8 cellular contexts compared by ENCODE assay signal in the genomic region with DNA sequence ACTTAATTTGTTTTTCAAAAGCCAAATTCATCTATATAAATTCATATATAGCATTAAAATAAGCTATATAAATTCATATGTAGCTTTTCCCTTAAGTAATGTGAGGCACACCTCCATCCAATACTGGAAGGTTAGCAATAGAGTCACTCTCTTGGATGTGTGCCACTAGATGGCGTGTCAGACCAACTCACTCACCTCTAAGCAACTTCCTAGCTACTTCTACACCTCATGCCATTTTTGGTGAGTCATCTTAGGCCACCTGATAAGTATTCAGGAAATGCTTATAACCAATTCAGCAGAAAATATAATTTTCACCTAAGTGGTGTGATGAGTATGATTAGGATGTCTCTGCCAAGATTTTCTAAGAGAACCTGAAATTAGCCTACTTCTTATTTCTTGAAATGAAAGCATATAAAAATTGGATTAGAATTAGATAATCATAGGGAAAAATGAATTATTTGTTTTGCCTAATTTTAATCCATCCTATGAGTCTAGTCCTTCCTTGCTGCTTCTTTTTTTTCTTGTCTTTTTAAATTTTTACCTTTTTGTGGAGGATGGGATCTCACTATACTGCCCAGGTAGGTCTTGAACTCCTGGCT. TPM values are rescaled to one million over a fixed set of nuclear protein-coding genes. Genes with fewer than 3 reads are reported as not detected.
DNase-seq lines count a peak whose midpoint lies in the region; ATAC-seq and TF ChIP-seq lines count a peak whose summit lies in the region.

No MANE protein-coding gene starts in this region.

- peak; percentile 81 for TF ChIP-seq CTCF in GM12864 (IDR thresholded peaks at IDR 0.05; ENCODE audit: low read depth, low read length, missing control alignments)
- peak; percentile 69 for TF ChIP-seq CTCF in NB4 (IDR thresholded peaks at IDR 0.05; ENCODE audit: low read depth, low read length)
- peak; percentile 59 for TF ChIP-seq CTCF in psoas muscle (IDR thresholded peaks at IDR 0.05)

- H3K4me3 ChIP-seq in GM12864 (ENCODE audit: low read depth, low read length), result no peak overlapping the region
- no peak overlapping the region for H3K4me3 ChIP-seq in NB4 (ENCODE audit: low read depth, low read length)
- H3K4me3 ChIP-seq in psoas muscle, result no peak overlapping the region

- ATAC-seq in HG02588 (IDR thresholded peaks at IDR 0.05; ENCODE audit: unreplicated experiment), result peak; percentile 86
- peak; percentile 89 to 94 (median 91) for ATAC-seq in psoas muscle

- TF ChIP-seq POLR2A in NB4 (IDR thresholded peaks at IDR 0.05; ENCODE audit: extremely low read depth, insufficient read length), result no peak

- peaks cover 6% of the 10 kb centered on the region for H3K9me3 ChIP-seq in psoas muscle

- intact Hi-C loops in psoas muscle (cut with DNase I), result loop anchor here in 1 of 2 donors (2.0 kb wide), 1 partner anchor 148 kb away; no protein-coding TSS in a partner anchor

- no peaks in the 10 kb centered on the region for H3K36me3 ChIP-seq in psoas muscle (ENCODE audit: insufficient read depth in 1 of 2, low read depth in 1 of 2)

- 0 to 11% (median 5%) methylated on average over 1 of the region's 1 CpG for WGBS in psoas muscle, 3 donors

- no peak overlapping the region for H3K27ac ChIP-seq in psoas muscle

- DNase-seq in GM12864 (ENCODE audit: low read depth) (peak; percentile 86), NB4 (ENCODE audit: low read depth) (peak; percentile 85), SK-MEL-5 (ENCODE audit: low read depth, low spot score) (peak; percentile 92), glomerular visceral epithelial cell (ENCODE audit: extremely low spot score) (peak; percentile 91), psoas muscle (peak in 1 of 2 donors; percentile 31), cortex of kidney (lab: John Stamatoyannopoulos, UW) (no peak)
- peak; percentile 77 for DNase-seq in activated naive CD4-positive, alpha-beta T cell treated with Interleukin-2 at 50 U/mL for 16 hours

- in situ Hi-C loops in SK-MEL-5 (cut with HindIII; ENCODE audit: low pct_unique_long_range_greater_than_20kb, low sequenced_read_pairs), result no loop called here

- H3K27me3 ChIP-seq in psoas muscle (ENCODE audit: insufficient read depth in 3 of 3, low read length in 2 of 3), result no peaks in the 10 kb centered on the region

- no peaks in the 10 kb centered on the region for H3K4me1 ChIP-seq in psoas muscle

RNA-seq across cellular contexts. Expression of a gene that starts 34.4 kb away (rescaled TPM):
- total RNA-seq in SK-MEL-5 (2014; rRNA removed; shearing (Covaris generic)), result 20.7 and 21.6 TPM in 2 replicates
- polyA plus RNA-seq in SK-MEL-5 (2015; cell fraction: cytosol; rRNA removed), result 12.5 and 16.4 TPM in 2 replicates
- 20.7 and 27.3 TPM in 2 replicates for polyA plus RNA-seq in SK-MEL-5 (2015; cell fraction: nucleus; rRNA removed)
- 1 to 10 TPM; 8.3 to 9.9 (median 8.9) TPM for total RNA-seq in psoas muscle
- 1 to 10 TPM; 7.3 to 7.6 (median 7.4) TPM for polyA plus RNA-seq in psoas muscle
